1 cellular context compared by ENCODE assay signal in the genomic region with DNA sequence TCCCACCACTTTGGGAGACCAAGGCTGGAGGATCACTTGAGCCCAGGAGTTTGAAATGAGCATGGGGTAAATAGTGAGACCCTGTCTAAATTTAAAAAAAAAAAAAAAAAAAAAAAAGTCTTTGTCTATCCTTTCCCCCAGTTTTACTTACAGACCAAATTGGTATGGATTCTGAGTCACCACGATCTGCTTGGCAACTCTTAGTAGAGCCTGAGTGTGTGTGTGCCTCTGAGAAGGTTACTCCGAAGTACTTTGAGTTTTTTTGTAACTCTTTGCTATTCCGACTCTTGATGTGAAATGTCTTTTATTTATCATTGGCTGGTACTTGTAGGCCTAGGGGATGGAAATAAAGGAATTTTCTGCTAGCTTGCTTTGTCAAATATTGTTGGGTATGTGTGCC.
TF ChIP-seq lines count a peak whose summit lies in the region.

No MANE protein-coding gene starts in this region.

TF ChIP-seq in GM23338, 12 proteins besides CTCF, POLR2A, EP300 and RAD21 (continued from another document):
- TF ChIP-seq, protein P1, sequence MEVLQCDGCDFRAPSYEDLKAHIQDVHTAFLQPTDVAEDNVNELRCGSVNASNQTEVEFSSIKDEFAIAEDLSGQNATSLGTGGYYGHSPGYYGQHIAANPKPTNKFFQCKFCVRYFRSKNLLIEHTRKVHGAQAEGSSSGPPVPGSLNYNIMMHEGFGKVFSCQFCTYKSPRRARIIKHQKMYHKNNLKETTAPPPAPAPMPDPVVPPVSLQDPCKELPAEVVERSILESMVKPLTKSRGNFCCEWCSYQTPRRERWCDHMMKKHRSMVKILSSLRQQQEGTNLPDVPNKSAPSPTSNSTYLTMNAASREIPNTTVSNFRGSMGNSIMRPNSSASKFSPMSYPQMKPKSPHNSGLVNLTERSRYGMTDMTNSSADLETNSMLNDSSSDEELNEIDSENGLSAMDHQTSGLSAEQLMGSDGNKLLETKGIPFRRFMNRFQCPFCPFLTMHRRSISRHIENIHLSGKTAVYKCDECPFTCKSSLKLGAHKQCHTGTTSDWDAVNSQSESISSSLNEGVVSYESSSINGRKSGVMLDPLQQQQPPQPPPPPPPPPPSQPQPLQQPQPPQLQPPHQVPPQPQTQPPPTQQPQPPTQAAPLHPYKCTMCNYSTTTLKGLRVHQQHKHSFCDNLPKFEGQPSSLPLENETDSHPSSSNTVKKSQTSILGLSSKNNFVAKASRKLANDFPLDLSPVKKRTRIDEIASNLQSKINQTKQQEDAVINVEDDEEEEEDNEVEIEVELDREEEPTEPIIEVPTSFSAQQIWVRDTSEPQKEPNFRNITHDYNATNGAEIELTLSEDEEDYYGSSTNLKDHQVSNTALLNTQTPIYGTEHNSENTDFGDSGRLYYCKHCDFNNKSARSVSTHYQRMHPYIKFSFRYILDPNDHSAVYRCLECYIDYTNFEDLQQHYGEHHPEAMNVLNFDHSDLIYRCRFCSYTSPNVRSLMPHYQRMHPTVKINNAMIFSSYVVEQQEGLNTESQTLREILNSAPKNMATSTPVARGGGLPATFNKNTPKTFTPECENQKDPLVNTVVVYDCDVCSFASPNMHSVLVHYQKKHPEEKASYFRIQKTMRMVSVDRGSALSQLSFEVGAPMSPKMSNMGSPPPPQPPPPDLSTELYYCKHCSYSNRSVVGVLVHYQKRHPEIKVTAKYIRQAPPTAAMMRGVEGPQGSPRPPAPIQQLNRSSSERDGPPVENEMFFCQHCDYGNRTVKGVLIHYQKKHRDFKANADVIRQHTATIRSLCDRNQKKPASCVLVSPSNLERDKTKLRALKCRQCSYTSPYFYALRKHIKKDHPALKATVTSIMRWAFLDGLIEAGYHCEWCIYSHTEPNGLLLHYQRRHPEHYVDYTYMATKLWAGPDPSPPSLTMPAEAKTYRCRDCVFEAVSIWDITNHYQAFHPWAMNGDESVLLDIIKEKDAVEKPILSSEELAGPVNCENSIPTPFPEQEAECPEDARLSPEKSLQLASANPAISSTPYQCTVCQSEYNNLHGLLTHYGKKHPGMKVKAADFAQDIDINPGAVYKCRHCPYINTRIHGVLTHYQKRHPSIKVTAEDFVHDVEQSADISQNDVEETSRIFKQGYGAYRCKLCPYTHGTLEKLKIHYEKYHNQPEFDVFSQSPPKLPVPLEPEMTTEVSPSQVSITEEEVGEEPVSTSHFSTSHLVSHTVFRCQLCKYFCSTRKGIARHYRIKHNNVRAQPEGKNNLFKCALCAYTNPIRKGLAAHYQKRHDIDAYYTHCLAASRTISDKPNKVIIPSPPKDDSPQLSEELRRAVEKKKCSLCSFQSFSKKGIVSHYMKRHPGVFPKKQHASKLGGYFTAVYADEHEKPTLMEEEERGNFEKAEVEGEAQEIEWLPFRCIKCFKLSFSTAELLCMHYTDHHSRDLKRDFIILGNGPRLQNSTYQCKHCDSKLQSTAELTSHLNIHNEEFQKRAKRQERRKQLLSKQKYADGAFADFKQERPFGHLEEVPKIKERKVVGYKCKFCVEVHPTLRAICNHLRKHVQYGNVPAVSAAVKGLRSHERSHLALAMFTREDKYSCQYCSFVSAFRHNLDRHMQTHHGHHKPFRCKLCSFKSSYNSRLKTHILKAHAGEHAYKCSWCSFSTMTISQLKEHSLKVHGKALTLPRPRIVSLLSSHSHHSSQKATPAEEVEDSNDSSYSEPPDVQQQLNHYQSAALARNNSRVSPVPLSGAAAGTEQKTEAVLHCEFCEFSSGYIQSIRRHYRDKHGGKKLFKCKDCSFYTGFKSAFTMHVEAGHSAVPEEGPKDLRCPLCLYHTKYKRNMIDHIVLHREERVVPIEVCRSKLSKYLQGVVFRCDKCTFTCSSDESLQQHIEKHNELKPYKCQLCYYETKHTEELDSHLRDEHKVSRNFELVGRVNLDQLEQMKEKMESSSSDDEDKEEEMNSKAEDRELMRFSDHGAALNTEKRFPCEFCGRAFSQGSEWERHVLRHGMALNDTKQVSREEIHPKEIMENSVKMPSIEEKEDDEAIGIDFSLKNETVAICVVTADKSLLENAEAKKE (CRISPR knock-in tag; IDR thresholded peaks at IDR 0.05): no peak
- TF ChIP-seq EZH2phosphoT487 (IDR thresholded peaks at IDR 0.05; ENCODE audit: unreplicated experiment) (no peak), ZNF114 (CRISPR knock-in tag; IDR thresholded peaks at IDR 0.05) (no peak), JUNB (IDR thresholded peaks at IDR 0.05; ENCODE audit: unreplicated experiment) (no peak), NANOG (IDR thresholded peaks at IDR 0.05; ENCODE audit: borderline replicate concordance) (no peak), POLR2AphosphoS5 (IDR thresholded peaks at IDR 0.05; ENCODE audit: low read depth) (no peak), ZNF331 (CRISPR knock-in tag; IDR thresholded peaks at IDR 0.05; ENCODE audit: low read depth) (no peak)
